Comparison of ENCODE assay signal across 29 cellular contexts in genomic region chr11:64456509-64457320, GRCh38.
DNase-seq lines count a peak whose midpoint lies in the region; ATAC-seq, FAIRE-seq and TF ChIP-seq lines count a peak whose summit lies in the region.
"Had no signal": no experiment of that assay in that cellular context is flagged by ENCODE, and none has a peak within 500 bp of the region (broad histone marks: within the 10 kb centered on the region; RNA-seq: fewer than 3 reads in every experiment).

No MANE protein-coding gene starts in this region.

- H4K91ac ChIP-seq in H1 (replicated peaks; ENCODE audit: insufficient read length, low read length) = peak overlapping the region; percentile 41

- 92% methylated on average over 19 of the region's 23 CpGs; no CpG with 5 or more reads in 1 of the 2 experiments for WGBS in H1 (ENCODE audit: extremely low coverage in 1 of 2, insufficient coverage in 1 of 2, insufficient read length in 1 of 2, insufficient replicate concordance in 2 of 2, low coverage in 1 of 2, low lambda C conversion rate in 2 of 2, missing lambda C conversion rate in 1 of 2), 2 experiments

- TF ChIP-seq RAD21 in H1 (IDR thresholded peaks at IDR 0.05 in 1 of 2, conservative IDR thresholded peaks at IDR 0.05 in 1 of 2; ENCODE audit: low read depth in 2 of 2, low read length in 2 of 2) = no peak

- no peak overlapping the region for H3K9ac ChIP-seq in H1 (replicated peaks in 1 of 4; ENCODE audit: extremely low read depth in 1 of 4, low read depth in 3 of 4, low read length in 3 of 4)
- H3K9ac ChIP-seq: BLaER1 treated with 17β-estradiol and CSF1 and Interleukin-3, amounts not matched to agents 10 nM and 100 nM had no signal

- H3K4me2 ChIP-seq in H1 (ENCODE audit: insufficient read depth in 1 of 2, low read depth in 2 of 2, low read length in 2 of 2) = no peak overlapping the region
- H3K4me2 ChIP-seq: GM23338 had no signal

- H2BK15ac ChIP-seq in H1 (ENCODE audit: low read length) = no peak overlapping the region

- no peak for TF ChIP-seq POLR2A in H1 (IDR thresholded peaks at IDR 0.05; ENCODE audit: control extremely low read depth in 1 of 2, low read depth in 2 of 2, low read length in 2 of 2)

- CTCF ChIA-PET in H1 (lab: Charles Lee; ENCODE audit: partially characterized antibody) = interaction anchor here (0.8 to 9.8 kb wide), 6 partner anchors 8 to 196 kb away, joined by 3 to 165 read pairs (median 6); no protein-coding TSS in a partner anchor

- no peak overlapping the region for H2AK5ac ChIP-seq in H1 (ENCODE audit: low read depth, low read length)

- H4K5ac ChIP-seq in H1 (ENCODE audit: insufficient read length, low read depth, low read length) = no peak overlapping the region

- H3K4me1 ChIP-seq in H1 (replicated peaks in 1 of 4; ENCODE audit: control insufficient read depth in 3 of 4, insufficient read depth in 4 of 4, low read length in 3 of 4) (peaks cover 0 to 7% (median 4%) of the 10 kb centered on the region in 4 experiments; a peak in 5 of 7 replicates), upper lobe of right lung (no peaks in the 10 kb centered on the region)
- H3K4me1 ChIP-seq: HAP-1 had no signal

- no peak overlapping the region for H3K18ac ChIP-seq in H1 (ENCODE audit: extremely low read depth, low read length)

- no peak overlapping the region for H2BK120ac ChIP-seq in H1 (replicated peaks; ENCODE audit: low read depth, low read length)

- ATAC-seq in left ventricle myocardium superior (no peak), upper lobe of right lung (no peak), HG03108 (IDR thresholded peaks at IDR 0.05; ENCODE audit: unreplicated experiment) (no peak)
- ATAC-seq: GM23338 had no signal

- no peak overlapping the region for H3K23ac ChIP-seq in H1 (ENCODE audit: insufficient read length)

- DNase-seq in cardiac septum (ENCODE audit: low spot score) (peak; percentile 35), left ventricle myocardium superior (no peak), H1 (ENCODE audit: low read depth in 1 of 2, low spot score in 2 of 2) (no peak), myocyte (ENCODE audit: low read depth) (peak; percentile 73), upper lobe of right lung (peak; percentile 39), DMS79 treated with DMSO at 0.1 percent for 48 hours (lab: John Stamatoyannopoulos, UW) (no peak)
- no peak for DNase-seq in stimulated activated CD4-positive, alpha-beta T cell treated with anti-CD3 and anti-CD28 coated beads, Interleukin-2, amount 100 ng/mL, for 24 hours
- DNase-seq: AML-193; CD4-positive, alpha-beta memory T cell; COR-L47; DND-41; HFFc6; Karpas-422; NCI-H1092 treated with DMSO at 0.1 percent for 48 hours; NCI-H1436; NCI-H187 treated with DMSO at 0.1 percent for 48 hours; NCI-H2171 treated with DMSO at 0.1 percent for 48 hours; NCI-H524; NCI-H748 treated with DMSO at 0.1 percent for 48 hours; SIG-M5 had no signal

- H3K56ac ChIP-seq in H1 (replicated peaks; ENCODE audit: insufficient read length, low read depth, low read length) = no peak overlapping the region

- no peak for TF ChIP-seq CTCF in H1 (IDR thresholded peaks at IDR 0.05; ENCODE audit: control extremely low read depth in 1 of 3, insufficient read depth in 1 of 3, low read depth in 1 of 3, low read length in 3 of 3)
- no peak for TF ChIP-seq CTCF in upper lobe of right lung (IDR thresholded peaks at IDR 0.05)

- no peak overlapping the region for H2AFZ ChIP-seq in H1 (ENCODE audit: low read length)
- H2AFZ ChIP-seq: GM23338 had no signal

- peak overlapping the region; percentile 48; the same call in 1 of the 2 replicates for H2BK20ac ChIP-seq in H1 (ENCODE audit: low read length)

- H4K8ac ChIP-seq in H1 (ENCODE audit: extremely low read depth, insufficient read depth, low read length) = no peak overlapping the region

- no peak overlapping the region for H3K27ac ChIP-seq in H1 (ENCODE audit: low read depth, low read length)
- H3K27ac ChIP-seq in upper lobe of right lung = no peak overlapping the region
- H3K27ac ChIP-seq: BLaER1 treated with 17β-estradiol and CSF1 and Interleukin-3, amounts not matched to agents 10 nM and 100 nM; HL-60; SK-N-MC had no signal

- no peak overlapping the region for H2BK12ac ChIP-seq in H1 (ENCODE audit: low read depth, low read length)

- H3K4me3 ChIP-seq in H1 (ENCODE audit: extremely low read depth in 1 of 4, insufficient read depth in 2 of 4, low read depth in 3 of 4, low read length in 4 of 4) (no peak overlapping the region), upper lobe of right lung (no peak overlapping the region)
- H3K4me3 ChIP-seq: BLaER1 treated with 17β-estradiol and CSF1 and Interleukin-3, amounts not matched to agents 10 nM and 100 nM; GM23338; HAP-1; SK-N-MC had no signal

- H3K23me2 ChIP-seq in H1 (ENCODE audit: low read depth, low read length) = no peaks in the 10 kb centered on the region

- no peaks in the 10 kb centered on the region for H3K9me3 ChIP-seq in H1 (ENCODE audit: insufficient read depth in 2 of 2, low read depth in 1 of 2, low read length in 1 of 2)
- H3K9me3 ChIP-seq in upper lobe of right lung = no peaks in the 10 kb centered on the region
- H3K9me3 ChIP-seq: BLaER1 treated with 17β-estradiol and CSF1 and Interleukin-3, amounts not matched to agents 10 nM and 100 nM; HAP-1 had no signal

- H3K4ac ChIP-seq in H1 (replicated peaks; ENCODE audit: insufficient read length, low read depth, low read length) = no peak overlapping the region

- no peaks in the 10 kb centered on the region for H3K79me1 ChIP-seq in H1 (ENCODE audit: low read depth, low read length)

- intact Hi-C loops in cardiac septum (cut with DNase I) (no loop called here), left ventricle myocardium superior (cut with micrococcal nuclease) (no loop called here), upper lobe of right lung (cut with DNase I) (no loop called here)

- peaks cover 0 to 11% (median 0%) of the 10 kb centered on the region in 4 experiments; a peak in 3 of 7 replicates for H3K27me3 ChIP-seq in H1 (replicated peaks in 1 of 4; ENCODE audit: control insufficient read depth in 3 of 4, extremely low read depth in 1 of 4, insufficient read depth in 3 of 4, low read length in 3 of 4)
- no peaks in the 10 kb centered on the region for H3K27me3 ChIP-seq in upper lobe of right lung
- H3K27me3 ChIP-seq: BLaER1 treated with 17β-estradiol and CSF1 and Interleukin-3, amounts not matched to agents 10 nM and 100 nM had no signal

- no peaks in the 10 kb centered on the region for H4K20me1 ChIP-seq in H1 (replicated peaks in 1 of 2; ENCODE audit: control insufficient read depth in 1 of 2, insufficient read depth in 2 of 2, low read length in 2 of 2)
- H4K20me1 ChIP-seq: BLaER1 treated with 17β-estradiol and CSF1 and Interleukin-3, amounts not matched to agents 10 nM and 100 nM had no signal

- H3K79me2 ChIP-seq in H1 (ENCODE audit: control insufficient read depth in 1 of 2, insufficient read depth in 2 of 2, low read length in 2 of 2) = no peaks in the 10 kb centered on the region

- POLR2A ChIA-PET in H1 (lab: Charles Lee; ENCODE audit: partially characterized antibody) = no interaction called here

- no peak overlapping the region for H2BK5ac ChIP-seq in H1 (ENCODE audit: low read depth, low read length)

- H3K36me3 ChIP-seq in H1 (ENCODE audit: control insufficient read depth in 2 of 4, insufficient read depth in 4 of 4, low read length in 3 of 4) (no peaks in the 10 kb centered on the region), upper lobe of right lung (no peaks in the 10 kb centered on the region)
- H3K36me3 ChIP-seq: BLaER1 treated with 17β-estradiol and CSF1 and Interleukin-3, amounts not matched to agents 10 nM and 100 nM; HAP-1 had no signal

- TF ChIP-seq EP300 in H1 (IDR thresholded peaks at IDR 0.05; ENCODE audit: borderline replicate concordance in 1 of 2, low read depth in 2 of 2, low read length in 2 of 2) = no peak

- no peak for FAIRE-seq in H1 (lab: Jason Lieb, UNC)
- FAIRE-seq: A204.1, GM12892, RCC 7860 had no signal

- no peak overlapping the region for H3K14ac ChIP-seq in H1 (ENCODE audit: insufficient read length)

TF ChIP-seq in H1, 55 proteins besides CTCF, POLR2A, EP300 and RAD21:
- TF ChIP-seq EGR1 (IDR thresholded peaks at IDR 0.05; ENCODE audit: borderline replicate concordance, low read depth, low read length) (no peak), KDM4A (IDR thresholded peaks at IDR 0.05; ENCODE audit: low read depth, low read length, severe bottlenecking) (no peak), POU5F1 (IDR thresholded peaks at IDR 0.05; ENCODE audit: low read depth, low read length) (no peak), ATF2 (IDR thresholded peaks at IDR 0.05; ENCODE audit: low read length) (no peak), EZH2 (IDR thresholded peaks at IDR 0.05; ENCODE audit: low read depth, low read length, severe bottlenecking) (no peak), JUND (IDR thresholded peaks at IDR 0.05; ENCODE audit: low read length) (no peak), TAF7 (optimal IDR thresholded peaks at IDR 0.05; ENCODE audit: borderline replicate concordance, low read depth, low read length) (no peak), MAFK (IDR thresholded peaks at IDR 0.05; ENCODE audit: low read depth, low read length) (no peak), CBX5 (IDR thresholded peaks at IDR 0.05; ENCODE audit: low read depth, low read length) (no peak), SIRT6 (IDR thresholded peaks at IDR 0.05; ENCODE audit: low read length) (no peak)

Comparison
In these comparisons a context has a peak if more than half of its experiments do, and no peak if none do; other contexts are left out.
1. DNase-seq: peak in cardiac septum (single experiment), myocyte (single experiment) and upper lobe of right lung (single experiment); none in left ventricle myocardium superior (single experiment), H1 (0 of 2), DMS79 treated with DMSO at 0.1 percent for 48 hours (single experiment) and stimulated activated CD4-positive, alpha-beta T cell treated with anti-CD3 and anti-CD28 coated beads, Interleukin-2, amount 100 ng/mL, for 24 hours (0 of 2).